In the genomic region with DNA sequence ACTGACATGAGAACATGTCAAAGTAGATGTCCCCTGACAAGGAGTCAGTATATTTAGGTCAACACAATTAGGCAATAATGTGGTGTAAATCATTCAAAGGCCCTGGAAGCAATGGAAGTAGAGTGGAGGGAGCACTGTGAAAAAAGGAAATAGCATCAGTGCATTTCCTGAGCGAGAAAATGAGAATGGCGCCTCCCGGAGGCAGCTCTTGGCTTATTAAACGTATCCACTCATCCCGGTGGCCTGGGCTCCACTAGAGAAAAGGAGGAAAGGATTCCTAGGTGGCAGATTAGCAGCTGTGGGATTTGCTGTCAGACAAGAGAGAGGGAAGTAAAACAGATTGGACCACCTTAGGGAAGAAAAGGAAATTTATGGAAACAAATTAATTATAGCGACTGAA, we compare ENCODE assay signal across 21 cellular contexts.
"Had no signal": no experiment of that assay in that cellular context is flagged by ENCODE, and none has a peak within 500 bp of the region (broad histone marks: within the 10 kb centered on the region; RNA-seq: fewer than 3 reads in every experiment).

No MANE protein-coding gene starts in this region.

- H3K4me3 Mint-ChIP-seq: activated B cell treated with CpG ODN at 0.5 μM for 24 hours; activated CD4-positive, alpha-beta memory T cell treated with anti-CD3 and anti-CD28 coated beads, Interleukin-2, amount 10 ng/mL, durations not matched to agents 7 days and 5 days; activated naive CD4-positive, alpha-beta T cell treated with anti-CD3 and anti-CD28 coated beads, Interleukin-2, amount 10 ng/mL, durations not matched to agents 7 days and 5 days; activated naive CD8-positive, alpha-beta T cell treated with anti-CD3 and anti-CD28 coated beads, Interleukin-2, amount 50 U/mL, for 24 hours; activated T-cell treated with anti-CD3 and anti-CD28 coated beads, Interleukin-2, amount 50 U/mL, for 24 hours; immature natural killer cell; nephron progenitor cell had no signal

- H3K9me3 Mint-ChIP-seq: activated CD4-positive, alpha-beta memory T cell treated with anti-CD3 and anti-CD28 coated beads, Interleukin-2, amount 10 ng/mL, durations not matched to agents 7 days and 5 days; activated naive CD4-positive, alpha-beta T cell treated with anti-CD3 and anti-CD28 coated beads, Interleukin-2, amount 10 ng/mL, durations not matched to agents 7 days and 5 days; activated naive CD8-positive, alpha-beta T cell treated with anti-CD3 and anti-CD28 coated beads, Interleukin-2, amount 50 U/mL, for 24 hours; activated T-cell treated with anti-CD3 and anti-CD28 coated beads, Interleukin-2, amount 50 U/mL, for 24 hours; activated T-helper 2 cell treated with anti-CD3 and anti-CD28 coated beads, Interferon-gamma antibody, Interleukin-2, Interleukin-4, amounts not matched to agents 10 μg/mL and 5 μg/mL and 100 μg/mL, durations not matched to agents 14 hours and 24 hours and 36 hours; immature natural killer cell had no signal

- DNase-seq: activated B cell treated with CpG ODN at 0.5 μM for 24 hours; activated CD4-positive, alpha-beta memory T cell treated with anti-CD3 and anti-CD28 coated beads, Interleukin-2, amount 10 ng/mL, durations not matched to agents 7 days and 5 days; activated CD4-positive, alpha-beta T cell treated with anti-CD3 and anti-CD28 coated beads for 4 hours; activated naive CD4-positive, alpha-beta T cell treated with anti-CD3 and anti-CD28 coated beads, Interleukin-2, amount 10 ng/mL, durations not matched to agents 7 days and 5 days; activated naive CD8-positive, alpha-beta T cell treated with anti-CD3 and anti-CD28 coated beads, Interleukin-2, amount 50 U/mL, for 24 hours; activated T-cell treated with anti-CD3 and anti-CD28 coated beads, Interleukin-2, amount 50 U/mL, for 24 hours; anterior cingulate cortex; brain microvascular endothelial cell; central memory CD4-positive, alpha-beta T cell; dorsolateral prefrontal cortex; gastrocnemius medialis; head of caudate nucleus; immature natural killer cell; kidney glomerular epithelial cell; left ventricle myocardium inferior; nephron progenitor cell; occipital lobe; retina; stimulated activated naive CD4-positive, alpha-beta T cell; tibial artery had no signal

- H3K36me3 Mint-ChIP-seq: activated naive CD4-positive, alpha-beta T cell treated with anti-CD3 and anti-CD28 coated beads, Interleukin-2, amount 10 ng/mL, durations not matched to agents 7 days and 5 days; immature natural killer cell had no signal

- H3K27ac ChIP-seq: brain microvascular endothelial cell, dorsolateral prefrontal cortex, gastrocnemius medialis, left ventricle myocardium inferior, tibial artery had no signal

- H3K36me3 ChIP-seq: brain microvascular endothelial cell, gastrocnemius medialis, left ventricle myocardium inferior, tibial artery had no signal

- H3K27me3 Mint-ChIP-seq: activated B cell treated with CpG ODN at 0.5 μM for 24 hours; activated naive CD4-positive, alpha-beta T cell treated with anti-CD3 and anti-CD28 coated beads, Interleukin-2, amount 10 ng/mL, durations not matched to agents 7 days and 5 days had no signal

- ATAC-seq: activated naive CD8-positive, alpha-beta T cell treated with anti-CD3 and anti-CD28 coated beads, Interleukin-2, amount 50 U/mL, for 24 hours; gastrocnemius medialis had no signal

- H3K27me3 ChIP-seq: brain microvascular endothelial cell, dorsolateral prefrontal cortex, gastrocnemius medialis, tibial artery had no signal

- H3K4me1 Mint-ChIP-seq: activated B cell treated with CpG ODN at 0.5 μM for 24 hours; activated CD4-positive, alpha-beta memory T cell treated with anti-CD3 and anti-CD28 coated beads, Interleukin-2, amount 10 ng/mL, durations not matched to agents 7 days and 5 days; activated naive CD4-positive, alpha-beta T cell treated with anti-CD3 and anti-CD28 coated beads, Interleukin-2, amount 10 ng/mL, durations not matched to agents 7 days and 5 days; activated naive CD8-positive, alpha-beta T cell treated with anti-CD3 and anti-CD28 coated beads, Interleukin-2, amount 50 U/mL, for 24 hours; immature natural killer cell; nephron progenitor cell had no signal

- H3K27ac Mint-ChIP-seq: activated B cell treated with CpG ODN at 0.5 μM for 24 hours; activated CD4-positive, alpha-beta memory T cell treated with anti-CD3 and anti-CD28 coated beads, Interleukin-2, amount 10 ng/mL, durations not matched to agents 7 days and 5 days; activated naive CD4-positive, alpha-beta T cell treated with anti-CD3 and anti-CD28 coated beads, Interleukin-2, amount 10 ng/mL, durations not matched to agents 7 days and 5 days; activated naive CD8-positive, alpha-beta T cell treated with anti-CD3 and anti-CD28 coated beads, Interleukin-2, amount 50 U/mL, for 24 hours; activated T-cell treated with anti-CD3 and anti-CD28 coated beads, Interleukin-2, amount 50 U/mL, for 24 hours; activated T-helper 2 cell treated with anti-CD3 and anti-CD28 coated beads, Interferon-gamma antibody, Interleukin-2, Interleukin-4, amounts not matched to agents 10 μg/mL and 5 μg/mL and 100 μg/mL, durations not matched to agents 14 hours and 24 hours and 36 hours; immature natural killer cell; nephron progenitor cell had no signal

- H3K4me1 ChIP-seq: gastrocnemius medialis, left ventricle myocardium inferior, tibial artery had no signal

- H3K4me3 ChIP-seq: dorsolateral prefrontal cortex, gastrocnemius medialis, left ventricle myocardium inferior, tibial artery had no signal

- H3K9me3 ChIP-seq: gastrocnemius medialis, left ventricle myocardium inferior, tibial artery had no signal
